ENCODE assay signal across 8 cellular contexts in the genomic region with DNA sequence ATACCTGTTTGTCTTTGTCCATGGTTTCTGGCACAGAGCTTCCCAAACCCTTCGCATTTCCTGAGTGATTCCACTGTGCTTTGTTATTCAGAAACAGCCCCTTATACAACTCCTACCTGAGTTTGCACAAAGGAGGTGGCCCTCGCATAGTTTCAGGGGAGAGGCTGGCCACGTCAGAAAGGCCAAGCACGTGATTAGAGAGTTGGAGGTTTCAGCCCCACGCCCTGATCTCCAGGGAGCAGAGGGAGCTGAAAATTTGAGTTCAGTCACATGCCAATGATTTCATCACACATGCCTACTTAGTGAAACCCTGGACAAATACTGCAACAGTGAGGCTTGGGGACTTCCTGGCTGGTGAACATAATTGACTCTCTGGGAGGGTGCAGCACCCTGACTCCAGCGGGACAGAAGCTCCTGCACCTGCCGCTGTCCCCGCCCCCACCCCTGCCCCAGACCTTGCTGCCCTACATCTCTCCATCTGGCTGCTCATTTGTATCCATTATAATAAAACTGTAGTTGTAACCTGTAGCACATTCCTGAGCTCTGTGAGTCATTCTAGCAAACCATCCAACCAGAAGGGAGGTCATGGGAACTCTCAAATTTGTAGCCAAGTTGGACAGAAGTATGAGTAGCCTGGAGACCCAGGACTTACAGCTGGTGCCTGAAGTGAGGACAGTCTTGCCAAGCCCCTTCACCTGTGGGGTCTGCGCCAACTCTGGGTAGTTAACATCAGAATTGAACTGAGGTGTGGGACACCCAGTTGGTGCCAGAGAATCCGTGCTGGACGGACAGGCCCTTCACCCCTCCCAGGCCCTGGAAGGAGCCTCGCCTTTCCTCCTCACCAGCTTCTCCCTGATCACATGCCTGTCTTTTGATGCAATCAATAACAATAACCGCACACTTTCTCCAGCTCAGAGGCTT.
A peak's percentile ranks its signal among the peaks of the same experiment; 100 is the strongest.
DNase-seq lines count a peak whose midpoint lies in the region; ATAC-seq, FAIRE-seq and TF ChIP-seq lines count a peak whose summit lies in the region.

No MANE protein-coding gene starts in this region.

- no peak for FAIRE-seq in A549 (lab: Jason Lieb, UNC)

- H3K9me3 ChIP-seq in A549 (no peaks in the 10 kb centered on the region), vagina (no peaks in the 10 kb centered on the region)

- ATAC-seq in A549 (peak; percentile 81 to 94), HG03439 (IDR thresholded peaks at IDR 0.05; ENCODE audit: unreplicated experiment) (no peak)

- CTCF ChIA-PET in A549 (lab: Yijun Ruan, JAX): interaction anchor here (0.6 to 1.4 kb wide), 4 partner anchors 9 to 543 kb away, joined by 3 to 4 read pairs (median 3); no protein-coding TSS in a partner anchor

- no peak for TF ChIP-seq POLR2A in A549 (IDR thresholded peaks at IDR 0.05; ENCODE audit: low read length)
- TF ChIP-seq POLR2A in vagina (IDR thresholded peaks at IDR 0.05): no peak

- peak overlapping the region; percentile 65 for H3K4me2 ChIP-seq in A549

- WGBS in A549 (ENCODE audit: missing lambda C conversion rate): 50% methylated on average over 12 of the region's 13 CpGs

- POLR2A ChIA-PET in A549 (lab: Yijun Ruan, JAX): interaction anchor here (1.3 to 1.7 kb wide), 2 partner anchors 39 to 539 kb away, joined by 10 read pairs; a partner anchor contains a TSS

- intact Hi-C loops in vagina (cut with DNase I): loop anchor here (10.0 kb wide), 1 partner anchor 545 kb away; no protein-coding TSS in a partner anchor

- H3K4me3 ChIP-seq in A549 (no peak overlapping the region), astrocyte of the spinal cord (ENCODE audit: low read depth, low read length) (no peak overlapping the region), vagina (no peak overlapping the region)

- TF ChIP-seq EP300 in A549 (IDR thresholded peaks at IDR 0.05) (peak in 1 of 2 experiments; percentile 61; a peak in 1 of 5 replicates), Ishikawa (IDR thresholded peaks at IDR 0.05; ENCODE audit: borderline replicate concordance) (peak; percentile 86)

- H3K27ac ChIP-seq in A549: peak overlapping the region; percentile 79 to 90
- peak overlapping the region; percentile 74 for H3K27ac ChIP-seq in vagina

- no peaks in the 10 kb centered on the region for H3K27me3 ChIP-seq in vagina

- H3K4me1 ChIP-seq in A549 (peaks cover 34% of the 10 kb centered on the region), vagina (peaks cover 24% of the 10 kb centered on the region)

- no peaks in the 10 kb centered on the region for H3K36me3 ChIP-seq in vagina

- DNase-seq in A549 (ENCODE audit: low read depth in 1 of 2, low spot score in 1 of 2) (peak; percentile 60 to 79), astrocyte of the spinal cord (ENCODE audit: low read depth, low spot score) (peak; percentile 81), left kidney (ENCODE audit: low read depth, low spot score) (peak; percentile 82), vagina (ENCODE audit: extremely low spot score in 2 of 2) (peak; percentile 91), GDM1 (lab: John Stamatoyannopoulos, UW) (no peak), NCI-H524 treated with DMSO at 0.1 percent for 48 hours (lab: John Stamatoyannopoulos, UW) (no peak)

- no peak for TF ChIP-seq CTCF in A549 (IDR thresholded peaks at IDR 0.05)
- no peak for TF ChIP-seq CTCF in astrocyte of the spinal cord (IDR thresholded peaks at IDR 0.05; ENCODE audit: low read depth, low read length)
- no peak for TF ChIP-seq CTCF in vagina (IDR thresholded peaks at IDR 0.05)

- in situ Hi-C loops in astrocyte of the spinal cord (cut with HindIII; ENCODE audit: low sequenced_read_pairs): no loop called here

- TF ChIP-seq RAD21 in A549 (conservative IDR thresholded peaks at IDR 0.05 in 1 of 2, IDR thresholded peaks at IDR 0.05 in 1 of 2) (no peak; a peak in 1 of 5 replicates), Ishikawa (IDR thresholded peaks at IDR 0.05; ENCODE audit: low read depth) (no peak; the same call in none of the 2 replicates)

TF ChIP-seq in A549, 52 proteins besides CTCF, POLR2A, EP300 and RAD21:
- TF ChIP-seq, protein P1, sequence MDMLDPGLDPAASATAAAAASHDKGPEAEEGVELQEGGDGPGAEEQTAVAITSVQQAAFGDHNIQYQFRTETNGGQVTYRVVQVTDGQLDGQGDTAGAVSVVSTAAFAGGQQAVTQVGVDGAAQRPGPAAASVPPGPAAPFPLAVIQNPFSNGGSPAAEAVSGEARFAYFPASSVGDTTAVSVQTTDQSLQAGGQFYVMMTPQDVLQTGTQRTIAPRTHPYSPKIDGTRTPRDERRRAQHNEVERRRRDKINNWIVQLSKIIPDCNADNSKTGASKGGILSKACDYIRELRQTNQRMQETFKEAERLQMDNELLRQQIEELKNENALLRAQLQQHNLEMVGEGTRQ (IDR thresholded peaks at IDR 0.05): peak; percentile 76
- TF ChIP-seq RFX5 (IDR thresholded peaks at IDR 0.05) (0 out of 2 replicates have a peak, but pooled peaks have one; percentile 18), ESRRA (IDR thresholded peaks at IDR 0.05; ENCODE audit: borderline replicate concordance, low read length) (no peak), CEBPB (IDR thresholded peaks at IDR 0.05) (peak; percentile 66 to 67; a peak in 3 of 4 replicates), ZFP36 (IDR thresholded peaks at IDR 0.05; ENCODE audit: borderline replicate concordance, partially characterized antibody) (no peak), SMC3 (IDR thresholded peaks at IDR 0.05) (0 out of 3 replicates have a peak, but pooled peaks have one; percentile 21), FOSL2 (IDR thresholded peaks at IDR 0.05) (peak; percentile 25; the same call in 1 of the 2 replicates), FOSL2 (CRISPR knock-in tag; IDR thresholded peaks at IDR 0.05) (no peak), RARB (CRISPR knock-in tag; IDR thresholded peaks at IDR 0.05) (no peak), CBX8 (IDR thresholded peaks at IDR 0.05) (no peak)
- TF ChIP-seq, protein P2, sequence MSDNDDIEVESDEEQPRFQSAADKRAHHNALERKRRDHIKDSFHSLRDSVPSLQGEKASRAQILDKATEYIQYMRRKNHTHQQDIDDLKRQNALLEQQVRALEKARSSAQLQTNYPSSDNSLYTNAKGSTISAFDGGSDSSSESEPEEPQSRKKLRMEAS (IDR thresholded peaks at IDR 0.05): 0 out of 2 replicates have a peak, but pooled peaks have one; percentile 25
TF ChIP-seq in A549: peak in this region for 6.

TF ChIP-seq in Ishikawa, 13 proteins besides CTCF, POLR2A, EP300 and RAD21:
- TF ChIP-seq NFIC (IDR thresholded peaks at IDR 0.05) (peak; percentile 59), TCF12 (IDR thresholded peaks at IDR 0.05; ENCODE audit: low read depth) (peak; percentile 86), FOXM1 (IDR thresholded peaks at IDR 0.05; ENCODE audit: borderline replicate concordance, low read depth) (peak; percentile 69; the same call in 1 of the 2 replicates), TEAD4 (IDR thresholded peaks at IDR 0.05) (peak; percentile 71), ZBTB7A (IDR thresholded peaks at IDR 0.05; ENCODE audit: low read depth) (0 out of 2 replicates have a peak, but pooled peaks have one; percentile 57), CEBPB (IDR thresholded peaks at IDR 0.05) (peak; percentile 90), EGR1 (IDR thresholded peaks at IDR 0.05) (no peak), CREB1 (IDR thresholded peaks at IDR 0.05; ENCODE audit: low read depth) (no peak), YY1 (IDR thresholded peaks at IDR 0.05; ENCODE audit: low read depth) (no peak), TAF1 (IDR thresholded peaks at IDR 0.05; ENCODE audit: low read depth) (no peak; the same call in 1 of the 2 replicates)
- TF ChIP-seq, protein P2 (IDR thresholded peaks at IDR 0.05): peak; percentile 89
- TF ChIP-seq, protein P3, sequence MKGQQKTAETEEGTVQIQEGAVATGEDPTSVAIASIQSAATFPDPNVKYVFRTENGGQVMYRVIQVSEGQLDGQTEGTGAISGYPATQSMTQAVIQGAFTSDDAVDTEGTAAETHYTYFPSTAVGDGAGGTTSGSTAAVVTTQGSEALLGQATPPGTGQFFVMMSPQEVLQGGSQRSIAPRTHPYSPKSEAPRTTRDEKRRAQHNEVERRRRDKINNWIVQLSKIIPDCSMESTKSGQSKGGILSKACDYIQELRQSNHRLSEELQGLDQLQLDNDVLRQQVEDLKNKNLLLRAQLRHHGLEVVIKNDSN (IDR thresholded peaks at IDR 0.05): peak; percentile 91
- TF ChIP-seq, protein P4, sequence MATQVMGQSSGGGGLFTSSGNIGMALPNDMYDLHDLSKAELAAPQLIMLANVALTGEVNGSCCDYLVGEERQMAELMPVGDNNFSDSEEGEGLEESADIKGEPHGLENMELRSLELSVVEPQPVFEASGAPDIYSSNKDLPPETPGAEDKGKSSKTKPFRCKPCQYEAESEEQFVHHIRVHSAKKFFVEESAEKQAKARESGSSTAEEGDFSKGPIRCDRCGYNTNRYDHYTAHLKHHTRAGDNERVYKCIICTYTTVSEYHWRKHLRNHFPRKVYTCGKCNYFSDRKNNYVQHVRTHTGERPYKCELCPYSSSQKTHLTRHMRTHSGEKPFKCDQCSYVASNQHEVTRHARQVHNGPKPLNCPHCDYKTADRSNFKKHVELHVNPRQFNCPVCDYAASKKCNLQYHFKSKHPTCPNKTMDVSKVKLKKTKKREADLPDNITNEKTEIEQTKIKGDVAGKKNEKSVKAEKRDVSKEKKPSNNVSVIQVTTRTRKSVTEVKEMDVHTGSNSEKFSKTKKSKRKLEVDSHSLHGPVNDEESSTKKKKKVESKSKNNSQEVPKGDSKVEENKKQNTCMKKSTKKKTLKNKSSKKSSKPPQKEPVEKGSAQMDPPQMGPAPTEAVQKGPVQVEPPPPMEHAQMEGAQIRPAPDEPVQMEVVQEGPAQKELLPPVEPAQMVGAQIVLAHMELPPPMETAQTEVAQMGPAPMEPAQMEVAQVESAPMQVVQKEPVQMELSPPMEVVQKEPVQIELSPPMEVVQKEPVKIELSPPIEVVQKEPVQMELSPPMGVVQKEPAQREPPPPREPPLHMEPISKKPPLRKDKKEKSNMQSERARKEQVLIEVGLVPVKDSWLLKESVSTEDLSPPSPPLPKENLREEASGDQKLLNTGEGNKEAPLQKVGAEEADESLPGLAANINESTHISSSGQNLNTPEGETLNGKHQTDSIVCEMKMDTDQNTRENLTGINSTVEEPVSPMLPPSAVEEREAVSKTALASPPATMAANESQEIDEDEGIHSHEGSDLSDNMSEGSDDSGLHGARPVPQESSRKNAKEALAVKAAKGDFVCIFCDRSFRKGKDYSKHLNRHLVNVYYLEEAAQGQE (IDR thresholded peaks at IDR 0.05; ENCODE audit: low read depth): no peak

Comparison
In these comparisons a context has a peak if more than half of its experiments do, and no peak if none do; other contexts are left out.
1. DNase-seq: peak in A549 (2 of 2), astrocyte of the spinal cord (single experiment), left kidney (single experiment) and vagina (2 of 2); none in GDM1 (single experiment) and NCI-H524 treated with DMSO at 0.1 percent for 48 hours (single experiment).